ENCODE assay signal across 20 cellular contexts in the genomic region with DNA sequence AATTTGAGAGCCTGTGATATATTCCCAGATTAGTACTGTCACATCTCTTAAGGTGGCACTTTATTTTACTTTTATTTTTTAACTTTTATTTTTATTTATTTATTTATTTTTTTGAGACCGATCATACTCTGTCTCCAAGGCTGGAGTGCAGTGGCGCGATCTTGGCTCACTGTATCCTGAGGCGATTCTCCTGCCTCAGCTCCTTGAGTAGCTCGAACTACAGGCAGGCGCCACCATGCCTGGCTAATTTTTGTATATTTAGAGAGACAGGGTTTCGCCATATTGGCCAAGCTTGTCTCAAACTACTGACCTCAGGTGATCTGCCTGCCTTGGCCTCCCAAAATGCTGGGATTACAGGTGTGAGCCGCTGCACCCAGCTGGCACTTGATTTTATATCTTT.
DNase-seq lines count a peak whose midpoint lies in the region; ATAC-seq and TF ChIP-seq lines count a peak whose summit lies in the region.
"Had no signal": no experiment of that assay in that cellular context is flagged by ENCODE, and none has a peak within 500 bp of the region (broad histone marks: within the 10 kb centered on the region; RNA-seq: fewer than 3 reads in every experiment).

No MANE protein-coding gene starts in this region.

- no peaks in the 10 kb centered on the region for H4K20me1 ChIP-seq in BLaER1 treated with 17β-estradiol and CSF1 and Interleukin-3, amounts not matched to agents 10 nM and 100 nM

- peak overlapping the region in 1 of 11 experiments; percentile 33; a peak in 2 of 22 replicates for H3K9ac ChIP-seq in BLaER1 treated with 17β-estradiol and CSF1 and Interleukin-3, amounts not matched to agents 10 nM and 100 nM
- H3K9ac ChIP-seq in HUES64 (ENCODE audit: low read depth, low read length) (no peak overlapping the region), trophoblast cell (ENCODE audit: low read length) (no peak overlapping the region)
- H3K9ac ChIP-seq: SK-N-SH had no signal

- H2BK120ac ChIP-seq in trophoblast cell (ENCODE audit: insufficient read depth, low read length, poor library complexity), result peak overlapping the region; percentile 31

- no peaks in the 10 kb centered on the region for H3K79me1 ChIP-seq in trophoblast cell (ENCODE audit: low read length)

- no peak for ATAC-seq in HG02840 (IDR thresholded peaks at IDR 0.05; ENCODE audit: low FRiP score, unreplicated experiment)
- ATAC-seq in GM19467 (IDR thresholded peaks at IDR 0.05; ENCODE audit: unreplicated experiment), result no peak
- no peak for ATAC-seq in body of pancreas

- H3K4me3 ChIP-seq in BLaER1 treated with 17β-estradiol and CSF1 and Interleukin-3, amounts not matched to agents 10 nM and 100 nM, result no peak overlapping the region
- H3K4me3 ChIP-seq in HUES64 (ENCODE audit: low read length) (no peak overlapping the region), trophoblast cell (ENCODE audit: low read depth, low read length) (no peak overlapping the region), body of pancreas (no peak overlapping the region)

- WGBS in HUES64, result 90% methylated on average over 8 of the region's 8 CpGs
- WGBS in trophoblast cell (ENCODE audit: extremely low coverage, insufficient coverage, insufficient read length), result no CpG with 5 or more reads among the region's 8 CpGs
- 90 to 98% methylated on average over 8 of the region's 8 CpGs for WGBS in body of pancreas, 2 donors

- H3K27me3 ChIP-seq in BLaER1 treated with 17β-estradiol and CSF1 and Interleukin-3, amounts not matched to agents 10 nM and 100 nM, result no peaks in the 10 kb centered on the region
- H3K27me3 ChIP-seq in HUES64 (ENCODE audit: insufficient read depth, low read length) (no peaks in the 10 kb centered on the region), trophoblast cell (ENCODE audit: insufficient read depth, low read length) (no peaks in the 10 kb centered on the region), body of pancreas (no peaks in the 10 kb centered on the region)
- H3K27me3 ChIP-seq: BE2C had no signal

- H2BK12ac ChIP-seq in trophoblast cell (ENCODE audit: low read length), result peak overlapping the region; percentile 40

- H3K27ac ChIP-seq in BLaER1 treated with 17β-estradiol and CSF1 and Interleukin-3, amounts not matched to agents 10 nM and 100 nM, result peak overlapping the region in 6 of 11 experiments; percentile 41 to 73 (median 65); a peak in 9 of 22 replicates
- H3K27ac ChIP-seq in HUES64 (ENCODE audit: low read depth, low read length) (peak overlapping the region; percentile 83; the same call in 1 of the 2 replicates), trophoblast cell (ENCODE audit: low read depth, low read length) (peak overlapping the region; percentile 52), caudate nucleus (ENCODE audit: low read depth, low read length) (no peak overlapping the region), body of pancreas (no peak overlapping the region)

- H3K4ac ChIP-seq in trophoblast cell (ENCODE audit: low read depth, low read length), result no peak overlapping the region

- H4K91ac ChIP-seq in trophoblast cell (ENCODE audit: low read depth, low read length), result no peak overlapping the region

- H4K12ac ChIP-seq in trophoblast cell (ENCODE audit: low read depth, low read length), result no peak overlapping the region

- DNase-seq in kidney tubule cell (ENCODE audit: low spot score), result peak; percentile 30
- DNase-seq in trophoblast cell, result peak; percentile 12 to 51
- no peak for DNase-seq in caudate nucleus (lab: John Stamatoyannopoulos, UW)
- no peak for DNase-seq in body of pancreas
- DNase-seq: BE2C; CD4-positive, alpha-beta memory T cell; H7; KBM-7; NCI-H1105 treated with DMSO at 0.1 percent for 48 hours; NCI-H1694 treated with DMSO at 0.1 percent for 48 hours; NCI-H2107; NCI-H510A; NCI-H748 treated with DMSO at 0.1 percent for 48 hours; NK-92 treated with Interleukin-12 subunit alpha and Interleukin-12 subunit beta, amount 100 ng/mL, for 24 hours; Right ventricle myocardium superior; SK-N-SH had no signal

- H3K18ac ChIP-seq in trophoblast cell (ENCODE audit: low read length), result no peak overlapping the region

- H3K79me2 ChIP-seq in trophoblast cell (ENCODE audit: control insufficient read depth, insufficient read depth, low read length, poor library complexity), result no peaks in the 10 kb centered on the region

- H4K8ac ChIP-seq in trophoblast cell (ENCODE audit: low read depth, low read length), result no peak overlapping the region

- TF ChIP-seq POLR2A in body of pancreas (IDR thresholded peaks at IDR 0.05), result no peak

- no peak overlapping the region for H2BK5ac ChIP-seq in trophoblast cell (ENCODE audit: low read depth, low read length, poor library complexity)

- peak overlapping the region in 8 of 11 experiments; percentile 3 to 65 (median 63); a peak in 13 of 22 replicates for H3K4me2 ChIP-seq in BLaER1 treated with 17β-estradiol and CSF1 and Interleukin-3, amounts not matched to agents 10 nM and 100 nM
- no peak overlapping the region for H3K4me2 ChIP-seq in trophoblast cell (ENCODE audit: low read length)
- H3K4me2 ChIP-seq: SK-N-SH had no signal

- no peak overlapping the region for H3K14ac ChIP-seq in trophoblast cell (ENCODE audit: low read length)

- no peak overlapping the region for H3K23ac ChIP-seq in trophoblast cell (ENCODE audit: low read length)

- H3K36me3 ChIP-seq in BLaER1 treated with 17β-estradiol and CSF1 and Interleukin-3, amounts not matched to agents 10 nM and 100 nM, result no peaks in the 10 kb centered on the region
- H3K36me3 ChIP-seq in HUES64 (ENCODE audit: insufficient read depth, low read length) (no peaks in the 10 kb centered on the region), trophoblast cell (ENCODE audit: control insufficient read depth in 1 of 2, insufficient read depth in 2 of 2, low read length in 2 of 2) (no peaks in the 10 kb centered on the region), body of pancreas (replicated peaks in 1 of 2; ENCODE audit: insufficient read depth in 1 of 2, low read depth in 2 of 2) (no peaks in the 10 kb centered on the region)
- H3K36me3 ChIP-seq: BE2C had no signal

- H3K9me3 ChIP-seq in BLaER1 treated with 17β-estradiol and CSF1 and Interleukin-3, amounts not matched to agents 10 nM and 100 nM (replicated peaks in 1 of 11), result peaks cover 6 to 20% (median 14%) of the 10 kb centered on the region in 11 experiments; a peak in 17 of 22 replicates
- H3K9me3 ChIP-seq in HUES64 (ENCODE audit: insufficient read depth, low read depth, low read length) (no peaks in the 10 kb centered on the region), trophoblast cell (ENCODE audit: insufficient read depth, low read depth, low read length) (no peaks in the 10 kb centered on the region), body of pancreas (no peaks in the 10 kb centered on the region)
- H3K9me3 ChIP-seq: BE2C, SK-N-SH had no signal

- TF ChIP-seq CTCF in body of pancreas (IDR thresholded peaks at IDR 0.05), result no peak

- intact Hi-C loops in body of pancreas (cut with DNase I), result no loop called here

- H2AK5ac ChIP-seq in trophoblast cell (ENCODE audit: low read length), result no peak overlapping the region

- H2AFZ ChIP-seq in trophoblast cell (ENCODE audit: insufficient read depth, low read length, poor library complexity), result no peak overlapping the region

- peaks cover 18 to 64% (median 59%) of the 10 kb centered on the region in 10 experiments for H3K4me1 ChIP-seq in BLaER1 treated with 17β-estradiol and CSF1 and Interleukin-3, amounts not matched to agents 10 nM and 100 nM
- H3K4me1 ChIP-seq in HUES64 (ENCODE audit: insufficient read depth, low read length) (peaks cover 71% of the 10 kb centered on the region), trophoblast cell (ENCODE audit: control insufficient read depth in 1 of 2, insufficient read depth in 2 of 2, low read length in 2 of 2) (peaks cover 5 to 8% of the 10 kb centered on the region in 2 experiments), body of pancreas (peaks cover 6% of the 10 kb centered on the region)
- H3K4me1 ChIP-seq: BE2C had no signal

Comparison
In these comparisons a context has a peak if more than half of its experiments do, and no peak if none do; other contexts are left out.
1. H3K27ac ChIP-seq: peak in BLaER1 treated with 17β-estradiol and CSF1 and Interleukin-3, amounts not matched to agents 10 nM and 100 nM (6 of 11), HUES64 (single experiment) and trophoblast cell (single experiment); none in caudate nucleus (single experiment) and body of pancreas (0 of 4).
2. DNase-seq: peak in kidney tubule cell (single experiment) and trophoblast cell (2 of 2); none in caudate nucleus (0 of 61) and body of pancreas (0 of 4).